In genomic region chr6:40195751-40196518, GRCh38 we compare ENCODE assay signal across 15 cellular contexts.
DNase-seq lines count a peak whose midpoint lies in the region; ATAC-seq and TF ChIP-seq lines count a peak whose summit lies in the region.
"Had no signal": no experiment of that assay in that cellular context is flagged by ENCODE, and none has a peak within 500 bp of the region (broad histone marks: within the 10 kb centered on the region; RNA-seq: fewer than 3 reads in every experiment).

No MANE protein-coding gene starts in this region.

- peaks cover 3% of the 10 kb centered on the region; the same call in 1 of the 2 replicates for H3K9me2 ChIP-seq in GM23338 (ENCODE audit: insufficient read depth)

- no peaks in the 10 kb centered on the region for H4K20me1 ChIP-seq in GM23338 (replicated peaks; ENCODE audit: insufficient read depth)

- WGBS in esophagus muscularis mucosa, result 78% methylated on average over 9 of the region's 9 CpGs

- H3K4me3 ChIP-seq in GM23338 (no peak overlapping the region), esophagus muscularis mucosa (no peak overlapping the region), upper lobe of right lung (no peak overlapping the region), ascending aorta (no peak overlapping the region)
- H3K4me3 ChIP-seq: GM12878, GM23248, HAP-1, K562 had no signal

- H3K4me1 ChIP-seq in GM23338 (ENCODE audit: insufficient read depth), result no peaks in the 10 kb centered on the region
- H3K4me1 ChIP-seq in esophagus muscularis mucosa, result no peaks in the 10 kb centered on the region
- no peaks in the 10 kb centered on the region for H3K4me1 ChIP-seq in upper lobe of right lung
- H3K4me1 ChIP-seq in ascending aorta, result no peaks in the 10 kb centered on the region
- H3K4me1 ChIP-seq: HAP-1 had no signal

- peaks cover 5% of the 10 kb centered on the region for H3K27me3 Mint-ChIP-seq in GM23338 (ENCODE audit: insufficient read depth, low read depth, poor library complexity)
- H3K27me3 Mint-ChIP-seq in effector memory CD8-positive, alpha-beta T cell, result peaks cover 4 to 10% of the 10 kb centered on the region in 2 donors
- H3K27me3 Mint-ChIP-seq: CD4-positive, CD25-positive, alpha-beta regulatory T cell had no signal

- ATAC-seq in GM23338 (no peak), upper lobe of right lung (peak; percentile 43), HG02623 (IDR thresholded peaks at IDR 0.05; ENCODE audit: unreplicated experiment) (no peak)
- no peak for ATAC-seq in effector memory CD8-positive, alpha-beta T cell (replicated peaks)
- ATAC-seq: GM12878, K562 had no signal

- no peak overlapping the region for H3K4me2 ChIP-seq in GM23338

- H3F3A ChIP-seq in GM23338 (replicated peaks; ENCODE audit: low read depth), result no peaks in the 10 kb centered on the region

- H2AFZ ChIP-seq in GM23338, result peak overlapping the region; percentile 52; the same call in 1 of the 2 replicates
- H2AFZ ChIP-seq: GM23248 had no signal

- H3K4me1 Mint-ChIP-seq in GM23338, result no peaks in the 10 kb centered on the region
- H3K4me1 Mint-ChIP-seq in effector memory CD8-positive, alpha-beta T cell (ENCODE audit: low read depth in 2 of 2), result no peaks in the 10 kb centered on the region
- H3K4me1 Mint-ChIP-seq: CD4-positive, CD25-positive, alpha-beta regulatory T cell had no signal

- TF ChIP-seq EP300 in esophagus muscularis mucosa (IDR thresholded peaks at IDR 0.05), result no peak

- no peaks in the 10 kb centered on the region for H3K36me3 ChIP-seq in GM23338 (ENCODE audit: insufficient read depth)
- no peaks in the 10 kb centered on the region for H3K36me3 ChIP-seq in esophagus muscularis mucosa
- H3K36me3 ChIP-seq in upper lobe of right lung, result no peaks in the 10 kb centered on the region
- no peaks in the 10 kb centered on the region for H3K36me3 ChIP-seq in ascending aorta
- H3K36me3 ChIP-seq: HAP-1 had no signal

- no peaks in the 10 kb centered on the region for H3K27me3 ChIP-seq in GM23338 (ENCODE audit: insufficient read depth)
- H3K27me3 ChIP-seq in esophagus muscularis mucosa, result no peaks in the 10 kb centered on the region
- no peaks in the 10 kb centered on the region for H3K27me3 ChIP-seq in upper lobe of right lung
- no peaks in the 10 kb centered on the region for H3K27me3 ChIP-seq in ascending aorta

- no peak overlapping the region for H3K4me3 Mint-ChIP-seq in GM23338
- H3K4me3 Mint-ChIP-seq in effector memory CD8-positive, alpha-beta T cell, result no peak overlapping the region
- H3K4me3 Mint-ChIP-seq: CD4-positive, CD25-positive, alpha-beta regulatory T cell had no signal

- no peak for TF ChIP-seq POLR2A in esophagus muscularis mucosa (IDR thresholded peaks at IDR 0.05; ENCODE audit: low read depth)

- H3K27ac ChIP-seq in GM23338 (ENCODE audit: low read depth), result no peak overlapping the region
- H3K27ac ChIP-seq in esophagus muscularis mucosa (replicated peaks in 1 of 4), result no peak overlapping the region
- H3K27ac ChIP-seq in upper lobe of right lung, result no peak overlapping the region
- H3K27ac ChIP-seq in ascending aorta, result no peak overlapping the region
- H3K27ac ChIP-seq: 22Rv1, GM23248 had no signal

- H3K79me2 ChIP-seq in GM23338 (replicated peaks; ENCODE audit: insufficient read depth), result no peaks in the 10 kb centered on the region

- H3K9me3 ChIP-seq in esophagus muscularis mucosa (peaks cover 0 to 8% (median 0%) of the 10 kb centered on the region in 4 donors), upper lobe of right lung (no peaks in the 10 kb centered on the region), ascending aorta (peaks cover 0 to 8% of the 10 kb centered on the region in 2 donors)
- H3K9me3 ChIP-seq: HAP-1 had no signal

- peak; percentile 38 for DNase-seq in NCI-H2171 treated with DMSO at 0.1 percent for 48 hours (lab: John Stamatoyannopoulos, UW)
- no peak for DNase-seq in NCI-H2171 (lab: John Stamatoyannopoulos, UW)
- no peak for DNase-seq in GM23338 (ENCODE audit: low spot score)
- peak; percentile 90 for DNase-seq in esophagus muscularis mucosa (ENCODE audit: extremely low spot score)
- DNase-seq in upper lobe of right lung, result no peak
- no peak for DNase-seq in ascending aorta (ENCODE audit: low spot score in 2 of 2)
- no peak for DNase-seq in effector memory CD8-positive, alpha-beta T cell
- DNase-seq: CD4-positive, CD25-positive, alpha-beta regulatory T cell; DMS53; GM23248 had no signal

- TF ChIP-seq CTCF in GM23338 (conservative IDR thresholded peaks at IDR 0.05; ENCODE audit: low read depth in 2 of 2) (no peak), esophagus muscularis mucosa (IDR thresholded peaks at IDR 0.05) (no peak), upper lobe of right lung (IDR thresholded peaks at IDR 0.05) (no peak), ascending aorta (IDR thresholded peaks at IDR 0.05) (no peak)

- no peaks in the 10 kb centered on the region for H3K36me3 Mint-ChIP-seq in GM23338 (ENCODE audit: low read depth)
- no peaks in the 10 kb centered on the region for H3K36me3 Mint-ChIP-seq in effector memory CD8-positive, alpha-beta T cell (ENCODE audit: insufficient read depth)
- H3K36me3 Mint-ChIP-seq: CD4-positive, CD25-positive, alpha-beta regulatory T cell had no signal

- peaks cover 3% of the 10 kb centered on the region; the same call in 1 of the 3 replicates for H3K9me3 Mint-ChIP-seq in GM23338
- no peaks in the 10 kb centered on the region for H3K9me3 Mint-ChIP-seq in effector memory CD8-positive, alpha-beta T cell

- intact Hi-C loops in esophagus muscularis mucosa (cut with DNase I), result no loop called here
- intact Hi-C loops in upper lobe of right lung (cut with DNase I), result no loop called here
- intact Hi-C loops in ascending aorta (cut with DNase I), result no loop called here

- no peak overlapping the region for H3K27ac Mint-ChIP-seq in GM23338
- no peak overlapping the region for H3K27ac Mint-ChIP-seq in effector memory CD8-positive, alpha-beta T cell
- H3K27ac Mint-ChIP-seq: CD4-positive, CD25-positive, alpha-beta regulatory T cell had no signal

TF ChIP-seq in GM23338, 12 proteins besides CTCF, POLR2A, EP300 and RAD21 (continues in another document):
- TF ChIP-seq EZH2phosphoT487 (IDR thresholded peaks at IDR 0.05; ENCODE audit: unreplicated experiment) (no peak), REST (IDR thresholded peaks at IDR 0.05; ENCODE audit: unreplicated experiment) (no peak), ETS1 (IDR thresholded peaks at IDR 0.05) (no peak), ZNF114 (CRISPR knock-in tag; IDR thresholded peaks at IDR 0.05) (no peak), EZH2 (IDR thresholded peaks at IDR 0.05; ENCODE audit: low read depth, unreplicated experiment) (no peak), JUNB (IDR thresholded peaks at IDR 0.05; ENCODE audit: unreplicated experiment) (no peak), POLR2AphosphoS5 (IDR thresholded peaks at IDR 0.05; ENCODE audit: low read depth) (no peak)

Comparison
In these comparisons a context has a peak if more than half of its experiments do, and no peak if none do; other contexts are left out.
1. DNase-seq: peak in NCI-H2171 treated with DMSO at 0.1 percent for 48 hours (single experiment) and esophagus muscularis mucosa (single experiment); none in NCI-H2171 (single experiment), GM23338 (single experiment), upper lobe of right lung (single experiment), ascending aorta (0 of 2) and effector memory CD8-positive, alpha-beta T cell (0 of 3).